In the genomic region with DNA sequence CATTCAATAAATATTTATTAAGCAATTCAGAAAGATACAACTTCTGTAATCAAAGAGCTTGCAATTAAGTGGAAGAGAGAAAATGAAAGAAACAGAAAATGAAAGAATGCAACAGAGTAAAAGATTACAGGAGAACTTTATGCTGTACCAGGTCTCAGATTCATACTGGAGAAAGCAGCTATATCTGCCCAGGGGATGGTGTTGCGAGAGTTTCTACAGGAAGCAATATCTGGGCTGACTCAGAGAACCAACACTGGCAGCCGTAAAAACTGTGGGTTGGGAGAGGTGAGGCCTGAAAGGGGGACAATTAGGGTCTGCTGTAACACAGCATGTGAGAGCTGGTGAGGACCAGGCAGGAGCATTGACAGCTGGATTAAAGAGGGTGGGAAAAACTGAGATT, we compare ENCODE assay signal across 21 cellular contexts.
A peak's percentile ranks its signal among the peaks of the same experiment; 100 is the strongest.
DNase-seq lines count a peak whose midpoint lies in the region; ATAC-seq and TF ChIP-seq lines count a peak whose summit lies in the region.
"Had no signal": no experiment of that assay in that cellular context is flagged by ENCODE, and none has a peak within 500 bp of the region (broad histone marks: within the 10 kb centered on the region; RNA-seq: fewer than 3 reads in every experiment).

No MANE protein-coding gene starts in this region.

- no peaks in the 10 kb centered on the region for H3K9me3 ChIP-seq in GM23248 (ENCODE audit: low read depth)
- no peaks in the 10 kb centered on the region for H3K9me3 ChIP-seq in esophagus muscularis mucosa
- H3K9me3 ChIP-seq: body of pancreas, Peyer's patch had no signal

- peaks cover 33% of the 10 kb centered on the region for H3K4me1 ChIP-seq in GM23248 (ENCODE audit: insufficient read depth)
- H3K4me1 ChIP-seq in esophagus muscularis mucosa, result peaks cover 0 to 18% (median 11%) of the 10 kb centered on the region in 4 donors
- H3K4me1 ChIP-seq: body of pancreas, Peyer's patch had no signal

- no peak for TF ChIP-seq CTCF in esophagus muscularis mucosa (IDR thresholded peaks at IDR 0.05)

- WGBS in GM23248 (ENCODE audit: low coverage in 1 of 2, low lambda C conversion rate in 2 of 2, missing lambda C conversion rate in 2 of 2), 2 experiments, result 18 to 23% methylated on average over 2 of the region's 2 CpGs
- 66% methylated on average over 2 of the region's 2 CpGs for WGBS in esophagus muscularis mucosa

- in situ Hi-C loops in GM23248 (cut with MboI), result no loop called here

- DNase-seq in GM23248, result peak; percentile 79
- DNase-seq in RPMI7951 (ENCODE audit: low read depth), result peak; percentile 45
- DNase-seq in fibroblast of gingiva (ENCODE audit: low read depth), result peak; percentile 60
- peak; percentile 74 for DNase-seq in renal cortical epithelial cell (ENCODE audit: low read depth)
- no peak for DNase-seq in esophagus muscularis mucosa (ENCODE audit: extremely low spot score)
- DNase-seq: activated CD4-positive, CD25-positive, alpha-beta regulatory T cell treated with anti-CD3 and anti-CD28 coated beads, Interleukin-2, amount 50 U/mL, for 72 hours; activated gamma-delta T cell treated with Interleukin-2 at 50 U/mL for 16 hours; body of pancreas; C1 segment of cervical spinal cord; DMS79; effector CD4-positive, alpha-beta T cell; H7; MV-4-11; NCI-H2081; NCI-H69; Peyer's patch; stimulated activated CD4-positive, alpha-beta T cell treated with anti-CD3 and anti-CD28 coated beads, Interleukin-2, amount 100 ng/mL, for 24 hours; substantia nigra; T-helper 17 cell had no signal

- H2AFZ ChIP-seq in GM23248, result peak overlapping the region; percentile 51

- no peak for TF ChIP-seq EP300 in esophagus muscularis mucosa (IDR thresholded peaks at IDR 0.05)

- H3K27ac ChIP-seq in GM23248, result peak overlapping the region; percentile 53
- H3K27ac ChIP-seq in esophagus muscularis mucosa (replicated peaks in 1 of 4), result no peak overlapping the region
- H3K27ac ChIP-seq: body of pancreas had no signal

- intact Hi-C loops in esophagus muscularis mucosa (cut with DNase I), result no loop called here

- H3F3A ChIP-seq in GM23248 (ENCODE audit: insufficient read depth), result peaks cover 28% of the 10 kb centered on the region

- H3K36me3 ChIP-seq in GM23248 (ENCODE audit: low read depth), result no peaks in the 10 kb centered on the region
- H3K36me3 ChIP-seq in esophagus muscularis mucosa, result no peaks in the 10 kb centered on the region
- H3K36me3 ChIP-seq: Peyer's patch had no signal

- peak overlapping the region; percentile 53 for H3K4me2 ChIP-seq in GM23248 (ENCODE audit: unreplicated experiment)

- no peaks in the 10 kb centered on the region for H3K9me2 ChIP-seq in GM23248 (ENCODE audit: insufficient read depth)

- no peaks in the 10 kb centered on the region for H4K20me1 ChIP-seq in GM23248 (ENCODE audit: insufficient read depth)

- TF ChIP-seq POLR2A in esophagus muscularis mucosa (IDR thresholded peaks at IDR 0.05; ENCODE audit: low read depth), result no peak

- no peak for ATAC-seq in HG03135 (IDR thresholded peaks at IDR 0.05; ENCODE audit: unreplicated experiment)
- no peak for ATAC-seq in GM19328 (IDR thresholded peaks at IDR 0.05; ENCODE audit: unreplicated experiment)
- ATAC-seq: body of pancreas, T-helper 17 cell had no signal

- H3K4me3 ChIP-seq in GM23248 (peak overlapping the region; percentile 42), esophagus muscularis mucosa (no peak overlapping the region)
- H3K4me3 ChIP-seq: body of pancreas, Peyer's patch had no signal

- H3K27me3 ChIP-seq in GM23248 (replicated peaks; ENCODE audit: insufficient read depth) (no peaks in the 10 kb centered on the region), esophagus muscularis mucosa (no peaks in the 10 kb centered on the region)
- H3K27me3 ChIP-seq: body of pancreas, Peyer's patch had no signal

- H3K79me2 ChIP-seq in GM23248 (ENCODE audit: insufficient read depth), result no peaks in the 10 kb centered on the region

- peak overlapping the region; percentile 4; the same call in 1 of the 2 replicates for H3K9ac ChIP-seq in GM23248
